Comparison of ENCODE assay signal across 10 cellular contexts in the genomic region with DNA sequence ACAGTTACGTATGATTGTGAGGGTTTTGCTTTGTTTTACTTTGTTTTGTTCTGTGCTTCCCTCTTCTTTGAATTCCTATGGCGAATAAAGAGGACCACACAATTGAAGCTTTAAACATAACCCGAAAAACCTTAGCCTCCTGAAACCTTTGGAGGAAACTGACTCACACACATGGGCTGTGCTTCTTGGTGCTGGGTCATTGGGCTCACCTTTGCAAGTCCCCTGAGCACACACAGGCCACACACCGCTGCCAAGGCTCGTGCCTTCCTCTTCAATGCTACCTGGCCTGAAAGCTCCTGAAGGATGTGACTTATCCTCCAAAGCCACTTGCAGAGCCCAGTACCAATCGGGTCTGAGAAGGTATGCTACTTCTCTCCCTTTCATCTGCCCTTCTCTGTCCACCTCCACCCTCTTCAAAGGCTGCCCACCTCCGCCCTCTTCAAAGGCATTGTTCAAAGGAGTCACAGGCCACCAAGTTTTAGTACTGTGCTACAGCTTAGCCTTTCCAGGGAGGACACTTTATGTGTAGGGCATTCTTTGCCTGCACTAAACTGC.
A peak's percentile ranks its signal among the peaks of the same experiment; 100 is the strongest.
DNase-seq lines count a peak whose midpoint lies in the region; ATAC-seq and TF ChIP-seq lines count a peak whose summit lies in the region.
"Had no signal": no experiment of that assay in that cellular context is flagged by ENCODE, and none has a peak within 500 bp of the region (broad histone marks: within the 10 kb centered on the region; RNA-seq: fewer than 3 reads in every experiment).

No MANE protein-coding gene starts in this region.

- H3K9ac ChIP-seq in colonic mucosa (ENCODE audit: low read depth in 2 of 2, low read length in 2 of 2): no peak overlapping the region

- WGBS in tibial nerve, 2 donors: 91 to 94% methylated on average over 7 of the region's 7 CpGs

- H3K9me3 ChIP-seq in cardiac muscle cell (ENCODE audit: low read depth) (no peaks in the 10 kb centered on the region), ascending aorta (no peaks in the 10 kb centered on the region), tibial artery (no peaks in the 10 kb centered on the region), colonic mucosa (no peaks in the 10 kb centered on the region), tibial nerve (no peaks in the 10 kb centered on the region)

- TF ChIP-seq EP300 in tibial nerve (IDR thresholded peaks at IDR 0.05): no peak

- no peak overlapping the region for H3K4me3 ChIP-seq in cardiac muscle cell
- no peak overlapping the region for H3K4me3 ChIP-seq in ascending aorta
- no peak overlapping the region for H3K4me3 ChIP-seq in tibial artery
- no peak overlapping the region for H3K4me3 ChIP-seq in colonic mucosa
- H3K4me3 ChIP-seq in tibial nerve: no peak overlapping the region

- no peaks in the 10 kb centered on the region for H3K27me3 ChIP-seq in cardiac muscle cell
- no peaks in the 10 kb centered on the region for H3K27me3 ChIP-seq in ascending aorta
- H3K27me3 ChIP-seq in tibial artery: no peaks in the 10 kb centered on the region
- H3K27me3 ChIP-seq in colonic mucosa: no peaks in the 10 kb centered on the region
- H3K27me3 ChIP-seq in tibial nerve: no peaks in the 10 kb centered on the region

- intact Hi-C loops in left ventricle myocardium superior (cut with micrococcal nuclease) (no loop called here), ascending aorta (cut with DNase I) (loop anchor here (2.0 to 5.0 kb wide), 2 partner anchors 18 to 35 kb away; no protein-coding TSS in a partner anchor), tibial artery (cut with DNase I; ENCODE audit: low total_unique reads) (loop anchor here (5.0 to 10.0 kb wide), 2 partner anchors 68 to 115 kb away; a partner anchor contains a TSS), colonic mucosa (cut with DNase I) (no loop called here)

- H3K4me1 ChIP-seq in cardiac muscle cell (ENCODE audit: low read depth): peaks cover 31% of the 10 kb centered on the region
- H3K4me1 ChIP-seq in ascending aorta: peaks cover 13 to 39% of the 10 kb centered on the region in 2 donors
- peaks cover 14 to 50% (median 25%) of the 10 kb centered on the region in 4 donors for H3K4me1 ChIP-seq in tibial artery
- H3K4me1 ChIP-seq in colonic mucosa: no peaks in the 10 kb centered on the region
- peaks cover 0 to 52% (median 33%) of the 10 kb centered on the region in 4 donors for H3K4me1 ChIP-seq in tibial nerve

- ATAC-seq in left ventricle myocardium superior: no peak
- ATAC-seq in HG03342 (IDR thresholded peaks at IDR 0.05; ENCODE audit: unreplicated experiment): no peak

- TF ChIP-seq POLR2A in tibial nerve (IDR thresholded peaks at IDR 0.05): no peak

- TF ChIP-seq CTCF in cardiac muscle cell (IDR thresholded peaks at IDR 0.05; ENCODE audit: low read depth, low read length): no peak
- TF ChIP-seq CTCF in ascending aorta (IDR thresholded peaks at IDR 0.05): no peak
- no peak for TF ChIP-seq CTCF in tibial artery (IDR thresholded peaks at IDR 0.05)
- TF ChIP-seq CTCF in colonic mucosa (IDR thresholded peaks at IDR 0.05): no peak
- no peak for TF ChIP-seq CTCF in tibial nerve (IDR thresholded peaks at IDR 0.05)

- H3K36me3 ChIP-seq in cardiac muscle cell (no peaks in the 10 kb centered on the region), ascending aorta (no peaks in the 10 kb centered on the region), tibial artery (no peaks in the 10 kb centered on the region), colonic mucosa (no peaks in the 10 kb centered on the region), tibial nerve (no peaks in the 10 kb centered on the region)

- no peak for DNase-seq in cardiac muscle cell (ENCODE audit: low read depth in 1 of 2, low spot score in 1 of 2)
- no peak for DNase-seq in left ventricle myocardium superior
- no peak for DNase-seq in ascending aorta (ENCODE audit: low spot score in 2 of 2)
- DNase-seq in lung microvascular endothelial cell (ENCODE audit: low read depth in 2 of 2): peak; percentile 16 to 58
- peak in 1 of 2 donors; percentile 52 for DNase-seq in tibial artery
- no peak for DNase-seq in colonic mucosa
- DNase-seq in tibial nerve (ENCODE audit: low spot score in 2 of 2): no peak
- DNase-seq: NCI-H526, SW 1271 had no signal

- H3K27ac ChIP-seq in cardiac muscle cell (peak overlapping the region; percentile 95), ascending aorta (peak overlapping the region; percentile 86 to 91), tibial artery (peak overlapping the region; percentile 86 to 87), colonic mucosa (no peak overlapping the region), tibial nerve (peak overlapping the region in 2 of 4 donors; percentile 88 to 93)

Comparison
In these comparisons a context has a peak if more than half of its experiments do, and no peak if none do; other contexts are left out.
1. DNase-seq: peak in lung microvascular endothelial cell (2 of 2); none in cardiac muscle cell (0 of 2), left ventricle myocardium superior (single experiment), ascending aorta (0 of 2), colonic mucosa (single experiment) and tibial nerve (0 of 2).
2. intact Hi-C loops: an anchor here in ascending aorta (2.0 to 5.0 kb wide) and tibial artery (5.0 to 10.0 kb wide); none called in left ventricle myocardium superior and colonic mucosa.